Comparison of ENCODE assay signal across 1 cellular context in genomic region chr18:78378403-78378802, GRCh38.
TF ChIP-seq lines count a peak whose summit lies in the region.

No MANE protein-coding gene starts in this region.

TF ChIP-seq in H1, 55 proteins besides CTCF, POLR2A, EP300 and RAD21 (continued from another document):
- TF ChIP-seq CHD7 (IDR thresholded peaks at IDR 0.05; ENCODE audit: insufficient replicate concordance, low read length) (no peak), SP4 (IDR thresholded peaks at IDR 0.05; ENCODE audit: low read length) (no peak), JUND (IDR thresholded peaks at IDR 0.05; ENCODE audit: low read length) (no peak), ASH2L (IDR thresholded peaks at IDR 0.05; ENCODE audit: low read length) (no peak), ZNF274 (IDR thresholded peaks at IDR 0.05; ENCODE audit: borderline replicate concordance, extremely low read depth, low read length) (no peak), HDAC2 (IDR thresholded peaks at IDR 0.05; ENCODE audit: borderline replicate concordance in 1 of 2, low read depth in 2 of 2, low read length in 2 of 2) (no peak), YY1 (IDR thresholded peaks at IDR 0.05; ENCODE audit: low read depth, low read length) (no peak), TAF1 (IDR thresholded peaks at IDR 0.05; ENCODE audit: low read depth, low read length) (no peak), E2F6 (IDR thresholded peaks at IDR 0.05) (no peak), ATF3 (IDR thresholded peaks at IDR 0.05; ENCODE audit: insufficient read depth, low read depth, low read length) (no peak), CEBPB (IDR thresholded peaks at IDR 0.05; ENCODE audit: low read depth, low read length) (no peak), SP2 (IDR thresholded peaks at IDR 0.05; ENCODE audit: low read length) (no peak), TEAD4 (IDR thresholded peaks at IDR 0.05; ENCODE audit: low read depth, low read length) (no peak)
TF ChIP-seq in H1: peak in this region for 0.
